Comparison of ENCODE assay signal across 9 cellular contexts in the genomic region with DNA sequence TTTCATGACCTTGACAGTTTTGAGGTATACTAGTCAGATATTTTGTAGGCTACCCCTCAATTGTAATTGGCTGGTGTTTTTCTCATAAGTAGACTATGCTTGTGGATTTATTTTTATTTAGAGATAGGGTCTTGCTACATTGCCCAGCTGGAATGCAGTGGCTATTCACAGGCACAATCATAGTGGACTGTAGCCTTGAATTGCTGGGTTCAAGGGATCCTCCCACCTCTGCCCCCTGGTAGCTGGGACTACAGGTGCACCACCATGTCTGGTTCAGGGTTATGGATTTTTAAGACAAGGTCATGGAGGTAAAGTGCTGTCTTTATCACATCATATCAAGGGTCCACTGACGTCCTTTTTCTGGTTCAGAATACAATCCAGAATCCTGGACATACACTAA. TPM values are rescaled to one million over a fixed set of nuclear protein-coding genes. Genes with fewer than 3 reads are reported as not detected.
"Had no signal": no experiment of that assay in that cellular context is flagged by ENCODE, and none has a peak within 500 bp of the region (broad histone marks: within the 10 kb centered on the region; RNA-seq: fewer than 3 reads in every experiment).

No MANE protein-coding gene starts in this region.

- H3K4me1 ChIP-seq: HAP-1 had no signal

- H3K9me3 Mint-ChIP-seq: GM23338, HFFc6 had no signal

- H3K9me3 ChIP-seq: HAP-1 had no signal

- H3K4me3 Mint-ChIP-seq: GM23338, H9, HFFc6 had no signal

- H3K27ac ChIP-seq: GM23248 had no signal

- DNase-seq: GM23248, GOT3, H7, H9, HCEC 1CT, HFFc6 had no signal

- ATAC-seq: GM23338, HCT116 had no signal

- H3K36me3 ChIP-seq: HAP-1 had no signal

- H3K27ac Mint-ChIP-seq: GM23338, H9, HFFc6 had no signal

- H3K4me3 ChIP-seq: GM23248, GM23338, HAP-1 had no signal

RNA-seq across cellular contexts. Expression of a gene that starts 23.7 kb away (rescaled TPM):
- total RNA-seq: GM23248 had no signal
